8 cellular contexts compared by ENCODE assay signal in the genomic region with DNA sequence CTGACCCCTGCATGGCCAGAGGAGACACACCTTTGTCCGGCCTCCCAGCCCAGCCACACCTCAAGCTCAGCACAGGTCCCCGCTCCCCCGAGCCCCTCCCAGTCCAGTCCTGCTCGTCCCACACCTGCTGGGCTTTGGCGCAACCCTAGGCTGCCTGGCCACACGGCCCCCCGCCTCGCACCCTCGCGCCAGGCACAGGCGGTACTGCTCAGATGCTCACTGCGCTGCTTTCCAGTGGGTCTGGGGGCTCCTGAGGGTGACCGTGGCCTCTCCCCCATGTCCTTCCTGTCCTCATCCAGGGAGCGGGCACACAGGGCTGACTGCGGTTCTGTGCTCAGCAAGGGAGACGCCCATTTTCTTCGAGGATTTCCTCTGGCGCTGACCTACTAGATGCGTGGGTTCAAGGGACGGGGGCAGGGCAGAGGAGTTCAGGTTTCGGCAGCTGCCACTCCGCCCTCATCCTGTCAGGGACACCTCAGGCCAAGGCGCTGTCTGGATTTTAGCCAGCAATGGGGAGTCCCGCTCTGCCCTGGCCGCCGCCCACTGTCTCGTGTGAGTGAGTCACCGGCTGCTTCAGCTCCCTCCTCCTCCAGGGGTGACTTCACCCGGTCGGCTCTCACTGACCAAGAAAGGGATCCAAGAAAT.
DNase-seq lines count a peak whose midpoint lies in the region; ATAC-seq and TF ChIP-seq lines count a peak whose summit lies in the region.

No MANE protein-coding gene starts in this region.

- peaks cover 0 to 34% (median 9%) of the 10 kb centered on the region in 6 donors for H3K4me1 ChIP-seq in spleen

- H3K4me3 ChIP-seq in spleen = peak overlapping the region in 1 of 8 donors; percentile 21

- DNase-seq in T-helper 22 cell (ENCODE audit: low read depth) (peak; percentile 9), brain pericyte (ENCODE audit: low read depth, low spot score) (peak; percentile 66), inferior parietal cortex (ENCODE audit: extremely low spot score) (peak; percentile 37), spleen (peak; percentile 88), NCI-H2107 treated with DMSO at 0.1 percent for 48 hours (lab: John Stamatoyannopoulos, UW; ENCODE audit: unreplicated experiment) (no peak), cortex of kidney (lab: John Stamatoyannopoulos, UW) (no peak)

- ATAC-seq in GM18861 (IDR thresholded peaks at IDR 0.05; ENCODE audit: unreplicated experiment) (peak; percentile 58), HG03135 (IDR thresholded peaks at IDR 0.05; ENCODE audit: unreplicated experiment) (peak; percentile 61)

- 19 to 42% (median 26%) methylated on average over 15 to 30 of the region's 30 CpGs for WGBS in spleen, 5 donors

- no peak for TF ChIP-seq POLR2A in spleen (IDR thresholded peaks at IDR 0.05)

- no peak for TF ChIP-seq CTCF in spleen (IDR thresholded peaks at IDR 0.05 in 8 of 11, conservative IDR thresholded peaks at IDR 0.05 in 3 of 11)

- intact Hi-C loops in spleen (cut with DNase I; ENCODE audit: low total_unique reads) = no loop called here

- H3K9me3 ChIP-seq in spleen = no peaks in the 10 kb centered on the region

- peaks cover 0 to 38% (median 0%) of the 10 kb centered on the region in 7 donors for H3K27me3 ChIP-seq in spleen (replicated peaks in 1 of 7)

- H3K27ac ChIP-seq in spleen = peak overlapping the region in 1 of 8 donors; percentile 23

- H3K36me3 ChIP-seq in spleen = no peaks in the 10 kb centered on the region

Comparison
In these comparisons a context has a peak if more than half of its experiments do, and no peak if none do; other contexts are left out.
1. DNase-seq: peak in T-helper 22 cell (single experiment), brain pericyte (single experiment), inferior parietal cortex (single experiment) and spleen (single experiment); none in NCI-H2107 treated with DMSO at 0.1 percent for 48 hours (single experiment) and cortex of kidney (single experiment).